ENCODE assay signal across 13 cellular contexts in genomic region chr11:114161486-114162250, GRCh38.
A peak's percentile ranks its signal among the peaks of the same experiment; 100 is the strongest.
DNase-seq lines count a peak whose midpoint lies in the region; ATAC-seq and TF ChIP-seq lines count a peak whose summit lies in the region.
"Had no signal": no experiment of that assay in that cellular context is flagged by ENCODE, and none has a peak within 500 bp of the region (broad histone marks: within the 10 kb centered on the region; RNA-seq: fewer than 3 reads in every experiment).

No MANE protein-coding gene starts in this region.

- ATAC-seq in naive B cell (ENCODE audit: low read depth in 2 of 2) (no peak), HG03159 (IDR thresholded peaks at IDR 0.05; ENCODE audit: unreplicated experiment) (no peak)

- H3K27me3 ChIP-seq in breast epithelium: no peaks in the 10 kb centered on the region

- intact Hi-C loops in breast epithelium (cut with DNase I; ENCODE audit: low total_unique reads): no loop called here

- no peaks in the 10 kb centered on the region for H3K9me3 ChIP-seq in breast epithelium
- H3K9me3 ChIP-seq: A549, mucosa of descending colon had no signal

- H3K27ac ChIP-seq in breast epithelium (peak overlapping the region; percentile 96 to 98), temporal lobe (ENCODE audit: low read depth, low read length) (peak overlapping the region; percentile 100)

- H3K27me3 Mint-ChIP-seq in T-helper 2 cell treated with Interferon-gamma antibody and Interleukin-4, amounts not matched to agents 5 μg/mL and 100 μg/mL, for 36 hours (ENCODE audit: low read depth): no peaks in the 10 kb centered on the region
- H3K27me3 Mint-ChIP-seq in naive B cell: no peaks in the 10 kb centered on the region

- peak overlapping the region in 1 of 3 donors; percentile 56 for H3K4me3 ChIP-seq in breast epithelium
- H3K4me3 ChIP-seq: A549, mucosa of descending colon had no signal

- no peak for DNase-seq in T-helper 2 cell treated with Interferon-gamma antibody and Interleukin-4, amounts not matched to agents 5 μg/mL and 100 μg/mL, for 36 hours (ENCODE audit: low spot score)
- DNase-seq in T-helper 2 cell: no peak
- DNase-seq in breast epithelium (ENCODE audit: low spot score in 2 of 2): no peak
- DNase-seq in naive B cell: no peak
- DNase-seq in dermis blood vessel endothelial cell: no peak
- DNase-seq in retina: no peak
- DNase-seq: GF-D8, H9, mucosa of descending colon, NCI-H524 treated with DMSO at 0.1 percent for 48 hours had no signal

- no peak overlapping the region for H3K4me3 Mint-ChIP-seq in T-helper 2 cell treated with Interferon-gamma antibody and Interleukin-4, amounts not matched to agents 5 μg/mL and 100 μg/mL, for 36 hours
- peak overlapping the region in 6 of 8 donors; percentile 71 to 87 (median 76) for H3K4me3 Mint-ChIP-seq in naive B cell
- H3K4me3 Mint-ChIP-seq: H9 had no signal

- no peaks in the 10 kb centered on the region for H3K36me3 ChIP-seq in breast epithelium

- peaks cover 79% of the 10 kb centered on the region for H3K4me1 Mint-ChIP-seq in T-helper 2 cell treated with Interferon-gamma antibody and Interleukin-4, amounts not matched to agents 5 μg/mL and 100 μg/mL, for 36 hours (ENCODE audit: low read depth)
- peaks cover 77 to 100% (median 99%) of the 10 kb centered on the region in 3 donors for H3K4me1 Mint-ChIP-seq in naive B cell

- TF ChIP-seq POLR2A in breast epithelium (IDR thresholded peaks at IDR 0.05): no peak

- peak overlapping the region; percentile 21 for H3K27ac Mint-ChIP-seq in T-helper 2 cell treated with Interferon-gamma antibody and Interleukin-4, amounts not matched to agents 5 μg/mL and 100 μg/mL, for 36 hours
- H3K27ac Mint-ChIP-seq in naive B cell: peak overlapping the region; percentile 47 to 98 (median 94)
- H3K27ac Mint-ChIP-seq: H9 had no signal

- H3K4me1 ChIP-seq in breast epithelium: peaks cover 57 to 82% of the 10 kb centered on the region in 2 donors

- H3K36me3 Mint-ChIP-seq in T-helper 2 cell treated with Interferon-gamma antibody and Interleukin-4, amounts not matched to agents 5 μg/mL and 100 μg/mL, for 36 hours (ENCODE audit: low read depth): peaks cover 18% of the 10 kb centered on the region
- peaks cover 5 to 17% of the 10 kb centered on the region in 2 donors for H3K36me3 Mint-ChIP-seq in naive B cell

- no peak for TF ChIP-seq CTCF in breast epithelium (IDR thresholded peaks at IDR 0.05)

- H3K9me3 Mint-ChIP-seq in T-helper 2 cell treated with Interferon-gamma antibody and Interleukin-4, amounts not matched to agents 5 μg/mL and 100 μg/mL, for 36 hours: no peaks in the 10 kb centered on the region
- H3K9me3 Mint-ChIP-seq in naive B cell: peaks cover 0 to 7% (median 0%) of the 10 kb centered on the region in 7 donors
- H3K9me3 Mint-ChIP-seq: H9 had no signal
